ENCODE assay signal across 28 cellular contexts in genomic region chr1:91847851-91848250, GRCh38.
"Had no signal": no experiment of that assay in that cellular context is flagged by ENCODE, and none has a peak within 500 bp of the region (broad histone marks: within the 10 kb centered on the region; RNA-seq: fewer than 3 reads in every experiment).

No MANE protein-coding gene starts in this region.

- DNase-seq: activated B cell treated with CpG ODN at 0.5 μM for 24 hours; activated CD4-positive, alpha-beta T cell treated with anti-CD3 and anti-CD28 coated beads, Interleukin-2, amount 50 U/mL, for 1 hour; activated CD8-positive, alpha-beta memory T cell treated with anti-CD3 and anti-CD28 coated beads, Interleukin-2, amount 10 ng/mL, durations not matched to agents 7 days and 5 days; activated CD8-positive, alpha-beta T cell treated with anti-CD3 and anti-CD28 coated beads, Interleukin-2, amount 10 ng/mL, durations not matched to agents 7 days and 5 days; activated T-cell treated with anti-CD3 and anti-CD28 coated beads, Interleukin-2, amount 50 U/mL, for 48 hours; aorta; cerebellar nuclear complex; colonic mucosa; effector CD8-positive, alpha-beta T cell; glutamatergic neuron; islet precursor cell; left cardiac atrium; midbrain; naive thymus-derived CD8-positive, alpha-beta T cell; stimulated activated CD4-positive, alpha-beta T cell treated with anti-CD3 and anti-CD28 coated beads, Interleukin-12 subunit alpha, Interleukin-12 subunit beta, amount 100 ng/mL, for 4 hours; stimulated activated CD4-positive, alpha-beta T cell treated with anti-CD3 and anti-CD28 coated beads, Interleukin-4, amount 100 ng/mL, for 1 hour; stimulated activated naive CD8-positive, alpha-beta T cell treated with anti-CD3 and anti-CD28 coated beads, Interleukin-15, Interleukin-2, amounts not matched to agents 100 U/mL and 50 U/mL, for 24 hours; T-helper 2 cell; testis; transverse colon had no signal

- H3K9me3 ChIP-seq: body of pancreas, colonic mucosa, neutrophil, testis, transverse colon had no signal

- H3K36me3 ChIP-seq: colonic mucosa, neutrophil, transverse colon had no signal

- H3K27ac ChIP-seq: body of pancreas, colonic mucosa, epithelial cell of prostate, neutrophil, skin epidermis, testis had no signal

- FAIRE-seq: endometrium, frontal cortex had no signal

- H3K27me3 ChIP-seq: body of pancreas, colonic mucosa, neutrophil, testis, transverse colon had no signal

- H3K4me3 ChIP-seq: body of pancreas, colonic mucosa, skin epidermis, testis, transverse colon had no signal

- ATAC-seq: activated CD8-positive, alpha-beta memory T cell treated with anti-CD3 and anti-CD28 coated beads, Interleukin-2, amount 10 ng/mL, durations not matched to agents 7 days and 5 days; activated CD8-positive, alpha-beta T cell treated with anti-CD3 and anti-CD28 coated beads, Interleukin-2, amount 10 ng/mL, durations not matched to agents 7 days and 5 days; activated naive CD4-positive, alpha-beta T cell treated with anti-CD3 and anti-CD28 coated beads, Interleukin-2, amount 50 U/mL, for 72 hours; body of pancreas; left cardiac atrium; naive thymus-derived CD8-positive, alpha-beta T cell; sciatic nerve; stimulated activated naive CD8-positive, alpha-beta T cell treated with anti-CD3 and anti-CD28 coated beads, Interleukin-15, Interleukin-2, amounts not matched to agents 100 U/mL and 50 U/mL, for 24 hours had no signal
